In the genomic region with DNA sequence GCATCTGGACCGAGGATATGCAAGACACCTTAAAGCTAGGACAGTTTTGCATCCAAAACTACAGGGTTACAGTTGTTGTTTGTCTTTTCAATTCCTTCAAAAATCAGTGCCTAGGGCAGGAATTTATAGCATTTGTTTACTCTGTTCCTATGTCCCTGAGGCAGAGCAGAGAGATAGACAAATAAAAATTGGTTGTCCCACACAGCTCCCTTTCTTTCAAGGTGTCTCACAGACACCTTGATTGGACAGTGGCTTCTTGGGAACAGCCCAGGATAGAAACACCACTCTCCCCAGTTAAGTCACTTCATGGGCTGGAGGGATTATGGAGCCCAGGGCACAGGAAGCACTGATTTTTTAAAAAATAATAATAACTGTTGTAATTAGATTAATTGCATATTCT, we compare ENCODE assay signal across 42 cellular contexts. TPM values are rescaled to one million over a fixed set of nuclear protein-coding genes. Genes with fewer than 3 reads are reported as not detected.
"Had no signal": no experiment of that assay in that cellular context is flagged by ENCODE, and none has a peak within 500 bp of the region (broad histone marks: within the 10 kb centered on the region; RNA-seq: fewer than 3 reads in every experiment).

No MANE protein-coding gene starts in this region.

- H3K9me3 ChIP-seq: adrenal gland, ascending aorta, body of pancreas, breast epithelium had no signal

- ATAC-seq: activated naive CD4-positive, alpha-beta T cell treated with anti-CD3 and anti-CD28 coated beads, Interleukin-2, amount 50 U/mL, for 72 hours; activated naive CD8-positive, alpha-beta T cell treated with anti-CD3 and anti-CD28 coated beads, Interleukin-2, amount 50 U/mL, for 24 hours; activated T-cell treated with anti-CD3 and anti-CD28 coated beads, Interleukin-2, amount 50 U/mL, for 4 hours; activated T-cell treated with anti-CD3 and anti-CD28 coated beads, Interleukin-2, amount 50 U/mL, for 72 hours; activated T-helper 17 cell treated with anti-CD3 and anti-CD28 coated beads, Interleukin-2, amount 50 U/mL, for 72 hours; body of pancreas had no signal

- H3K27me3 ChIP-seq: ascending aorta, body of pancreas, brain microvascular endothelial cell, cardiac muscle cell had no signal

- H3K36me3 ChIP-seq: adrenal gland, ascending aorta, brain microvascular endothelial cell, breast epithelium, cardiac muscle cell had no signal

- H3K4me3 ChIP-seq: adrenal gland, ascending aorta, body of pancreas, breast epithelium, cardiac muscle cell had no signal

- H3K4me3 Mint-ChIP-seq: activated naive CD4-positive, alpha-beta T cell treated with anti-CD3 and anti-CD28 coated beads for 36 hours; activated naive CD4-positive, alpha-beta T cell treated with anti-CD3 and anti-CD28 coated beads, Interleukin-2, amount 10 ng/mL, durations not matched to agents 7 days and 5 days; activated naive CD4-positive, alpha-beta T cell treated with anti-CD3 and anti-CD28 coated beads, Interleukin-2, amount 50 U/mL, for 24 hours; activated naive CD8-positive, alpha-beta T cell; activated naive CD8-positive, alpha-beta T cell treated with anti-CD3 and anti-CD28 coated beads for 36 hours; activated naive CD8-positive, alpha-beta T cell treated with anti-CD3 and anti-CD28 coated beads, Interleukin-2, amount 10 ng/mL, durations not matched to agents 7 days and 5 days; activated naive CD8-positive, alpha-beta T cell treated with anti-CD3 and anti-CD28 coated beads, Interleukin-2, amount 50 U/mL, for 24 hours; activated T-cell treated with anti-CD3 and anti-CD28 coated beads, Interleukin-2, amount 50 U/mL, for 24 hours; activated T-cell treated with anti-CD3 and anti-CD28 coated beads, Interleukin-2, amount 50 U/mL, for 4 hours; activated T-cell treated with anti-CD3 and anti-CD28 coated beads, Interleukin-2, amount 50 U/mL, for 72 hours; activated T-helper 1 cell treated with anti-CD3 and anti-CD28 coated beads, Interleukin-12 subunit alpha, Interleukin-12 subunit beta, Interleukin-2, Interleukin-4 antibody, amounts not matched to agents 30 ng/mL and 10 ng/mL and 1 ng/mL, durations not matched to agents 14 hours and 24 hours and 36 hours; activated T-helper 17 cell treated with anti-CD3 and anti-CD28 coated beads, Interleukin-2, amount 50 U/mL, for 72 hours; brain; central memory CD8-positive, alpha-beta T cell had no signal

- H3K27ac Mint-ChIP-seq: activated naive CD4-positive, alpha-beta T cell treated with anti-CD3 and anti-CD28 coated beads for 36 hours; activated naive CD4-positive, alpha-beta T cell treated with anti-CD3 and anti-CD28 coated beads, Interleukin-2, amount 10 ng/mL, durations not matched to agents 7 days and 5 days; activated naive CD4-positive, alpha-beta T cell treated with anti-CD3 and anti-CD28 coated beads, Interleukin-2, amount 50 U/mL, for 24 hours; activated naive CD4-positive, alpha-beta T cell treated with anti-CD3 and anti-CD28 coated beads, Interleukin-2, amount 50 U/mL, for 72 hours; activated naive CD8-positive, alpha-beta T cell; activated naive CD8-positive, alpha-beta T cell treated with anti-CD3 and anti-CD28 coated beads for 36 hours; activated naive CD8-positive, alpha-beta T cell treated with anti-CD3 and anti-CD28 coated beads, Interleukin-2, amount 10 ng/mL, durations not matched to agents 7 days and 5 days; activated naive CD8-positive, alpha-beta T cell treated with anti-CD3 and anti-CD28 coated beads, Interleukin-2, amount 50 U/mL, for 24 hours; activated T-cell treated with anti-CD3 and anti-CD28 coated beads, Interleukin-2, amount 50 U/mL, for 24 hours; activated T-cell treated with anti-CD3 and anti-CD28 coated beads, Interleukin-2, amount 50 U/mL, for 72 hours; activated T-helper 1 cell treated with anti-CD3 and anti-CD28 coated beads, Interleukin-12 subunit alpha, Interleukin-12 subunit beta, Interleukin-2, Interleukin-4 antibody, amounts not matched to agents 30 ng/mL and 10 ng/mL and 1 ng/mL, durations not matched to agents 14 hours and 24 hours and 36 hours; activated T-helper 17 cell treated with anti-CD3 and anti-CD28 coated beads, Interleukin-2, amount 50 U/mL, for 72 hours; activated T-helper 2 cell treated with anti-CD3 and anti-CD28 coated beads, Interferon-gamma antibody, Interleukin-2, Interleukin-4, amounts not matched to agents 10 μg/mL and 5 μg/mL and 100 μg/mL, durations not matched to agents 14 hours and 24 hours and 36 hours; brain had no signal

- DNase-seq: activated effector memory CD4-positive, alpha-beta T cell treated with anti-CD3 and anti-CD28 coated beads, Interleukin-2, amount 50 U/mL, for 16 hours; activated effector memory CD4-positive, alpha-beta T cell treated with Interleukin-2 at 50 U/mL for 16 hours; activated gamma-delta T cell; activated gamma-delta T cell treated with Interleukin-2 at 50 U/mL for 16 hours; activated naive CD4-positive, alpha-beta T cell; activated naive CD4-positive, alpha-beta T cell treated with anti-CD3 and anti-CD28 coated beads for 36 hours; activated naive CD4-positive, alpha-beta T cell treated with anti-CD3 and anti-CD28 coated beads, Interleukin-2, amount 10 ng/mL, durations not matched to agents 7 days and 5 days; activated naive CD4-positive, alpha-beta T cell treated with anti-CD3 and anti-CD28 coated beads, Interleukin-2, amount 50 U/mL, for 16 hours; activated naive CD4-positive, alpha-beta T cell treated with Interleukin-2 at 50 U/mL for 16 hours; activated naive CD8-positive, alpha-beta T cell treated with anti-CD3 and anti-CD28 coated beads for 36 hours; activated naive CD8-positive, alpha-beta T cell treated with anti-CD3 and anti-CD28 coated beads, Interleukin-2, amount 10 ng/mL, durations not matched to agents 7 days and 5 days; activated naive CD8-positive, alpha-beta T cell treated with anti-CD3 and anti-CD28 coated beads, Interleukin-2, amount 50 U/mL, for 24 hours; activated T-cell treated with anti-CD3 and anti-CD28 coated beads for 4 hours; activated T-cell treated with anti-CD3 and anti-CD28 coated beads, Interleukin-2, amount 50 U/mL, for 1 hour; activated T-cell treated with anti-CD3 and anti-CD28 coated beads, Interleukin-2, amount 50 U/mL, for 24 hours; activated T-cell treated with anti-CD3 and anti-CD28 coated beads, Interleukin-2, amount 50 U/mL, for 4 hours; activated T-cell treated with anti-CD3 and anti-CD28 coated beads, Interleukin-2, amount 50 U/mL, for 48 hours; activated T-cell treated with anti-CD3 and anti-CD28 coated beads, Interleukin-2, amount 50 U/mL, for 72 hours; adrenal gland; amniotic stem cell; amygdala; anterior cingulate cortex; aorta; body of pancreas; brain microvascular endothelial cell; caudate nucleus; central memory CD4-positive, alpha-beta T cell; cerebellar nuclear complex had no signal

- H3K27me3 Mint-ChIP-seq: activated naive CD8-positive, alpha-beta T cell treated with anti-CD3 and anti-CD28 coated beads for 36 hours; activated naive CD8-positive, alpha-beta T cell treated with anti-CD3 and anti-CD28 coated beads, Interleukin-2, amount 50 U/mL, for 24 hours had no signal

- H3K27ac ChIP-seq: adrenal gland, ascending aorta, body of pancreas, brain microvascular endothelial cell, breast epithelium, cardiac muscle cell had no signal

- H3K9me3 Mint-ChIP-seq: activated naive CD4-positive, alpha-beta T cell treated with anti-CD3 and anti-CD28 coated beads for 36 hours; activated naive CD4-positive, alpha-beta T cell treated with anti-CD3 and anti-CD28 coated beads, Interleukin-2, amount 10 ng/mL, durations not matched to agents 7 days and 5 days; activated naive CD4-positive, alpha-beta T cell treated with anti-CD3 and anti-CD28 coated beads, Interleukin-2, amount 50 U/mL, for 24 hours; activated naive CD4-positive, alpha-beta T cell treated with anti-CD3 and anti-CD28 coated beads, Interleukin-2, amount 50 U/mL, for 72 hours; activated naive CD8-positive, alpha-beta T cell treated with anti-CD3 and anti-CD28 coated beads for 36 hours; activated naive CD8-positive, alpha-beta T cell treated with anti-CD3 and anti-CD28 coated beads, Interleukin-2, amount 10 ng/mL, durations not matched to agents 7 days and 5 days; activated naive CD8-positive, alpha-beta T cell treated with anti-CD3 and anti-CD28 coated beads, Interleukin-2, amount 50 U/mL, for 24 hours; activated T-cell treated with anti-CD3 and anti-CD28 coated beads, Interleukin-2, amount 50 U/mL, for 24 hours; activated T-cell treated with anti-CD3 and anti-CD28 coated beads, Interleukin-2, amount 50 U/mL, for 4 hours; activated T-cell treated with anti-CD3 and anti-CD28 coated beads, Interleukin-2, amount 50 U/mL, for 72 hours; activated T-helper 1 cell treated with anti-CD3 and anti-CD28 coated beads, Interleukin-12 subunit alpha, Interleukin-12 subunit beta, Interleukin-2, Interleukin-4 antibody, amounts not matched to agents 30 ng/mL and 10 ng/mL and 1 ng/mL, durations not matched to agents 14 hours and 24 hours and 36 hours; activated T-helper 17 cell treated with anti-CD3 and anti-CD28 coated beads, Interleukin-2, amount 50 U/mL, for 72 hours; activated T-helper 2 cell treated with anti-CD3 and anti-CD28 coated beads, Interferon-gamma antibody, Interleukin-2, Interleukin-4, amounts not matched to agents 10 μg/mL and 5 μg/mL and 100 μg/mL, durations not matched to agents 14 hours and 24 hours and 36 hours; central memory CD8-positive, alpha-beta T cell had no signal

- FAIRE-seq: bronchial epithelial cell had no signal

- H3K4me1 ChIP-seq: adrenal gland, ascending aorta, body of pancreas, breast epithelium had no signal

- H3K4me1 Mint-ChIP-seq: activated naive CD4-positive, alpha-beta T cell treated with anti-CD3 and anti-CD28 coated beads, Interleukin-2, amount 10 ng/mL, durations not matched to agents 7 days and 5 days; activated naive CD4-positive, alpha-beta T cell treated with anti-CD3 and anti-CD28 coated beads, Interleukin-2, amount 50 U/mL, for 24 hours; activated naive CD8-positive, alpha-beta T cell treated with anti-CD3 and anti-CD28 coated beads for 36 hours; activated naive CD8-positive, alpha-beta T cell treated with anti-CD3 and anti-CD28 coated beads, Interleukin-2, amount 10 ng/mL, durations not matched to agents 7 days and 5 days; activated naive CD8-positive, alpha-beta T cell treated with anti-CD3 and anti-CD28 coated beads, Interleukin-2, amount 50 U/mL, for 24 hours; activated T-helper 17 cell treated with anti-CD3 and anti-CD28 coated beads, Interleukin-2, amount 50 U/mL, for 72 hours; brain; central memory CD8-positive, alpha-beta T cell had no signal

- H3K36me3 Mint-ChIP-seq: activated naive CD4-positive, alpha-beta T cell treated with anti-CD3 and anti-CD28 coated beads, Interleukin-2, amount 10 ng/mL, durations not matched to agents 7 days and 5 days; activated naive CD4-positive, alpha-beta T cell treated with anti-CD3 and anti-CD28 coated beads, Interleukin-2, amount 50 U/mL, for 24 hours; activated naive CD4-positive, alpha-beta T cell treated with anti-CD3 and anti-CD28 coated beads, Interleukin-2, amount 50 U/mL, for 72 hours; activated naive CD8-positive, alpha-beta T cell; activated naive CD8-positive, alpha-beta T cell treated with anti-CD3 and anti-CD28 coated beads for 36 hours; activated naive CD8-positive, alpha-beta T cell treated with anti-CD3 and anti-CD28 coated beads, Interleukin-2, amount 10 ng/mL, durations not matched to agents 7 days and 5 days; brain had no signal

RNA-seq across cellular contexts. Expression of gene MAGEB17, which starts 8.0 kb away (rescaled TPM):
- total RNA-seq: activated naive CD4-positive, alpha-beta T cell treated with anti-CD3 and anti-CD28 coated beads for 36 hours; activated naive CD4-positive, alpha-beta T cell treated with anti-CD3 and anti-CD28 coated beads, Interleukin-2, amount 50 U/mL, for 72 hours; activated naive CD8-positive, alpha-beta T cell treated with anti-CD3 and anti-CD28 coated beads for 36 hours; activated naive CD8-positive, alpha-beta T cell treated with anti-CD3 and anti-CD28 coated beads, Interleukin-2, amount 10 ng/mL, durations not matched to agents 7 days and 5 days; activated T-cell treated with anti-CD3 and anti-CD28 coated beads, Interleukin-2, amount 50 U/mL, for 4 hours; activated T-cell treated with anti-CD3 and anti-CD28 coated beads, Interleukin-2, amount 50 U/mL, for 72 hours; activated T-helper 1 cell treated with anti-CD3 and anti-CD28 coated beads, Interleukin-12 subunit alpha, Interleukin-12 subunit beta, Interleukin-2, Interleukin-4 antibody, amounts not matched to agents 30 ng/mL and 10 ng/mL and 1 ng/mL, durations not matched to agents 14 hours and 24 hours and 36 hours; activated T-helper 17 cell treated with anti-CD3 and anti-CD28 coated beads, Interleukin-2, amount 50 U/mL, for 72 hours; activated T-helper 2 cell treated with anti-CD3 and anti-CD28 coated beads, Interferon-gamma antibody, Interleukin-2, Interleukin-4, amounts not matched to agents 10 μg/mL and 5 μg/mL and 100 μg/mL, durations not matched to agents 14 hours and 24 hours and 36 hours; adrenal gland; aorta; ascending aorta; bronchial epithelial cell; cardiac muscle cell; cerebellum; chondrocyte had no signal
- polyA plus RNA-seq: aorta had no signal

RNA-seq across cellular contexts. Expression of gene GRPR, which starts 52.0 kb away (rescaled TPM):
- total RNA-seq: activated naive CD4-positive, alpha-beta T cell treated with anti-CD3 and anti-CD28 coated beads for 36 hours; activated naive CD4-positive, alpha-beta T cell treated with anti-CD3 and anti-CD28 coated beads, Interleukin-2, amount 50 U/mL, for 72 hours; activated naive CD8-positive, alpha-beta T cell treated with anti-CD3 and anti-CD28 coated beads for 36 hours; activated naive CD8-positive, alpha-beta T cell treated with anti-CD3 and anti-CD28 coated beads, Interleukin-2, amount 10 ng/mL, durations not matched to agents 7 days and 5 days; activated T-helper 1 cell treated with anti-CD3 and anti-CD28 coated beads, Interleukin-12 subunit alpha, Interleukin-12 subunit beta, Interleukin-2, Interleukin-4 antibody, amounts not matched to agents 30 ng/mL and 10 ng/mL and 1 ng/mL, durations not matched to agents 14 hours and 24 hours and 36 hours; activated T-helper 2 cell treated with anti-CD3 and anti-CD28 coated beads, Interferon-gamma antibody, Interleukin-2, Interleukin-4, amounts not matched to agents 10 μg/mL and 5 μg/mL and 100 μg/mL, durations not matched to agents 14 hours and 24 hours and 36 hours; bronchial epithelial cell had no signal
- polyA plus RNA-seq: aorta had no signal
